ENCODE assay signal across 26 cellular contexts in genomic region chr3:15942936-15943335, GRCh38.
"Had no signal": no experiment of that assay in that cellular context is flagged by ENCODE, and none has a peak within 500 bp of the region (broad histone marks: within the 10 kb centered on the region; RNA-seq: fewer than 3 reads in every experiment).

No MANE protein-coding gene starts in this region.

- H3K36me3 ChIP-seq: stomach, suprapubic skin, thoracic aorta, thyroid gland, tibial artery, tibial nerve, transverse colon, upper lobe of left lung, upper lobe of right lung, uterus, vagina had no signal

- FAIRE-seq: urothelium cell line had no signal

- H3K4me3 ChIP-seq: stomach, suprapubic skin, testis, thoracic aorta, thyroid gland, tibial artery, tibial nerve, transverse colon, upper lobe of left lung, upper lobe of right lung, uterus, vagina had no signal

- H3K4me1 ChIP-seq: stomach, suprapubic skin, testis, thyroid gland, tibial artery, tibial nerve, transverse colon, upper lobe of left lung, upper lobe of right lung, uterus, vagina had no signal

- H3K27me3 ChIP-seq: stomach, suprapubic skin, testis, thyroid gland, tibial artery, tibial nerve, transverse colon, upper lobe of left lung, upper lobe of right lung, uterus, vagina had no signal

- H3K9me3 ChIP-seq: suprapubic skin, testis, thoracic aorta, thyroid gland, tibial artery, transverse colon, upper lobe of right lung, uterus, vagina had no signal

- H3K27ac ChIP-seq: stomach, suprapubic skin, testis, thoracic aorta, thyroid gland, tibial artery, tibial nerve, transverse colon, upper lobe of left lung, upper lobe of right lung, uterus, vagina had no signal

- ATAC-seq: stimulated activated effector memory CD8-positive, alpha-beta T cell treated with anti-CD3 and anti-CD28 coated beads, Interleukin-12 subunit alpha, Interleukin-12 subunit beta, amount 100 ng/mL, for 72 hours; stimulated activated memory B cell treated with anti-CD40 and anti-IgM and Interleukin-4, amounts not matched to agents 10 μg/mL and 1 μg/mL and 100 μg/mL, for 72 hours; stimulated activated naive B cell treated with anti-CD40 and anti-IgM and Interleukin-4, amounts not matched to agents 10 μg/mL and 1 μg/mL and 100 μg/mL, for 72 hours; stimulated activated naive CD8-positive, alpha-beta T cell treated with anti-CD3 and anti-CD28 coated beads, Interleukin-15, amount 100 ng/mL, for 72 hours; stimulated activated naive CD8-positive, alpha-beta T cell treated with anti-CD3 and anti-CD28 coated beads, Interleukin-15, Interleukin-2, amounts not matched to agents 100 U/mL and 50 U/mL, for 24 hours; upper lobe of right lung had no signal

- DNase-seq: stimulated activated CD4-positive, alpha-beta T cell treated with anti-CD3 and anti-CD28 coated beads, Interleukin-2, amount 100 ng/mL, for 48 hours; stimulated activated CD4-positive, alpha-beta T cell treated with anti-CD3 and anti-CD28 coated beads, Interleukin-4, amount 100 ng/mL, for 1 hour; stimulated activated CD4-positive, alpha-beta T cell treated with anti-CD3 and anti-CD28 coated beads, Interleukin-4, amount 100 ng/mL, for 24 hours; stimulated activated CD4-positive, alpha-beta T cell treated with anti-CD3 and anti-CD28 coated beads, Interleukin-4, amount 100 ng/mL, for 4 hours; stimulated activated CD8-positive, alpha-beta memory T cell treated with anti-CD3 and anti-CD28 coated beads, Interleukin-4, amount 100 ng/mL, for 48 hours; stimulated activated naive B cell treated with anti-CD40 and anti-IgM and Interleukin-4, amounts not matched to agents 10 μg/mL and 1 μg/mL and 100 μg/mL, for 72 hours; stimulated activated naive CD4-positive, alpha-beta T cell; stimulated activated naive CD4-positive, alpha-beta T cell treated with Interleukin-2 at 50 U/mL for 16 hours; stimulated activated naive CD8-positive, alpha-beta T cell treated with anti-CD3 and anti-CD28 coated beads, Interleukin-15, amount 100 ng/mL, for 72 hours; stimulated activated naive CD8-positive, alpha-beta T cell treated with anti-CD3 and anti-CD28 coated beads, Interleukin-15, Interleukin-2, amounts not matched to agents 100 U/mL and 50 U/mL, for 24 hours; stomach; substantia nigra; testis; thyroid gland; tibial artery; transverse colon; upper lobe of left lung; upper lobe of right lung; uterus had no signal
